In genomic region chr3:176755552-176755951, GRCh38 we compare ENCODE assay signal across 31 cellular contexts.
DNase-seq lines count a peak whose midpoint lies in the region; ATAC-seq and TF ChIP-seq lines count a peak whose summit lies in the region.
"Had no signal": no experiment of that assay in that cellular context is flagged by ENCODE, and none has a peak within 500 bp of the region (broad histone marks: within the 10 kb centered on the region; RNA-seq: fewer than 3 reads in every experiment).

No MANE protein-coding gene starts in this region.

- peak; percentile 75 for DNase-seq in NCI-H187 treated with DMSO at 0.1 percent for 48 hours (lab: John Stamatoyannopoulos, UW)
- no peak for DNase-seq in stimulated activated CD4-positive, alpha-beta T cell treated with anti-CD3 and anti-CD28 coated beads, Interleukin-2, amount 100 ng/mL, for 24 hours
- no peak for DNase-seq in lower lobe of right lung
- DNase-seq in left lung = no peak
- DNase-seq in activated T-cell treated with anti-CD3 and anti-CD28 coated beads, Interleukin-2, amount 50 U/mL, for 24 hours = no peak
- DNase-seq: activated CD4-positive, alpha-beta T cell treated with anti-CD3 and anti-CD28 coated beads for 36 hours; activated CD8-positive, alpha-beta T cell treated with anti-CD3 and anti-CD28 coated beads, Interleukin-2, amount 10 ng/mL, durations not matched to agents 7 days and 5 days; AML-193; amniotic stem cell; brain microvascular endothelial cell; Calu3; CD4-positive, CD25-positive, alpha-beta regulatory T cell; cerebellar nuclear complex; DND-41; esophagus squamous epithelium; foreskin keratinocyte; GF-D8; GM23248; heart left ventricle; NCI-H2029 treated with DMSO at 0.1 percent for 48 hours; NCI-H446; NCI-H774; SHP77 treated with DMSO at 0.1 percent for 48 hours; stimulated activated naive CD8-positive, alpha-beta T cell treated with anti-CD3 and anti-CD28 coated beads, Interleukin-15, Interleukin-2, amounts not matched to agents 100 U/mL and 50 U/mL, for 24 hours; testis had no signal

- H3K4me1 ChIP-seq in lower lobe of right lung (no peaks in the 10 kb centered on the region), left lung (no peaks in the 10 kb centered on the region)
- H3K4me1 ChIP-seq: esophagus squamous epithelium, foreskin keratinocyte, heart left ventricle, testis had no signal

- H3K4me3 ChIP-seq in lower lobe of right lung (no peak overlapping the region), left lung (no peak overlapping the region)
- H3K4me3 ChIP-seq: esophagus squamous epithelium, GM23248, heart left ventricle, skin epidermis, testis had no signal

- H3K36me3 ChIP-seq in lower lobe of right lung = no peaks in the 10 kb centered on the region
- no peaks in the 10 kb centered on the region for H3K36me3 ChIP-seq in left lung
- H3K36me3 ChIP-seq: brain microvascular endothelial cell, esophagus squamous epithelium, heart left ventricle had no signal

- no peaks in the 10 kb centered on the region for H3K9me3 Mint-ChIP-seq in activated T-cell treated with anti-CD3 and anti-CD28 coated beads, Interleukin-2, amount 50 U/mL, for 24 hours
- H3K9me3 Mint-ChIP-seq: activated naive CD4-positive, alpha-beta T cell treated with anti-CD3 and anti-CD28 coated beads, Interleukin-2, amount 50 U/mL, for 24 hours; mesothelial cell of epicardium had no signal

- no peaks in the 10 kb centered on the region for H3K36me3 Mint-ChIP-seq in activated T-cell treated with anti-CD3 and anti-CD28 coated beads, Interleukin-2, amount 50 U/mL, for 24 hours (ENCODE audit: low read depth)
- H3K36me3 Mint-ChIP-seq: activated naive CD4-positive, alpha-beta T cell treated with anti-CD3 and anti-CD28 coated beads, Interleukin-2, amount 50 U/mL, for 24 hours; CD4-positive, CD25-positive, alpha-beta regulatory T cell; mesothelial cell of epicardium had no signal

- H3K9me3 ChIP-seq in lower lobe of right lung (no peaks in the 10 kb centered on the region), left lung (no peaks in the 10 kb centered on the region)
- H3K9me3 ChIP-seq: esophagus squamous epithelium, heart left ventricle, testis had no signal

- TF ChIP-seq CTCF in lower lobe of right lung (IDR thresholded peaks at IDR 0.05) (no peak), left lung (IDR thresholded peaks at IDR 0.05) (no peak)

- no peaks in the 10 kb centered on the region for H3K27me3 ChIP-seq in lower lobe of right lung (ENCODE audit: low read depth)
- no peaks in the 10 kb centered on the region for H3K27me3 ChIP-seq in left lung
- H3K27me3 ChIP-seq: brain microvascular endothelial cell, esophagus squamous epithelium, foreskin keratinocyte, heart left ventricle, testis had no signal

- no peak overlapping the region for H3K27ac Mint-ChIP-seq in activated T-cell treated with anti-CD3 and anti-CD28 coated beads, Interleukin-2, amount 50 U/mL, for 24 hours
- H3K27ac Mint-ChIP-seq: activated CD4-positive, alpha-beta T cell treated with anti-CD3 and anti-CD28 coated beads for 36 hours; activated CD8-positive, alpha-beta T cell treated with anti-CD3 and anti-CD28 coated beads, Interleukin-2, amount 10 ng/mL, durations not matched to agents 7 days and 5 days; activated naive CD4-positive, alpha-beta T cell treated with anti-CD3 and anti-CD28 coated beads, Interleukin-2, amount 50 U/mL, for 24 hours; CD4-positive, CD25-positive, alpha-beta regulatory T cell; mesothelial cell of epicardium had no signal

- no peak overlapping the region for H3K4me3 Mint-ChIP-seq in activated T-cell treated with anti-CD3 and anti-CD28 coated beads, Interleukin-2, amount 50 U/mL, for 24 hours
- H3K4me3 Mint-ChIP-seq: activated CD4-positive, alpha-beta T cell treated with anti-CD3 and anti-CD28 coated beads for 36 hours; activated CD8-positive, alpha-beta T cell treated with anti-CD3 and anti-CD28 coated beads, Interleukin-2, amount 10 ng/mL, durations not matched to agents 7 days and 5 days; activated naive CD4-positive, alpha-beta T cell treated with anti-CD3 and anti-CD28 coated beads, Interleukin-2, amount 50 U/mL, for 24 hours; CD4-positive, CD25-positive, alpha-beta regulatory T cell; mesothelial cell of epicardium had no signal

- intact Hi-C loops in lower lobe of right lung (cut with DNase I) = no loop called here
- intact Hi-C loops in left lung (cut with DNase I) = no loop called here

- H3K27ac ChIP-seq in lower lobe of right lung (no peak overlapping the region), left lung (no peak overlapping the region)
- H3K27ac ChIP-seq: brain microvascular endothelial cell, esophagus squamous epithelium, foreskin keratinocyte, GM23248, heart left ventricle, skin epidermis, testis had no signal

- peaks cover 2% of the 10 kb centered on the region for H3K27me3 Mint-ChIP-seq in activated T-cell treated with anti-CD3 and anti-CD28 coated beads, Interleukin-2, amount 50 U/mL, for 24 hours
- H3K27me3 Mint-ChIP-seq: activated CD4-positive, alpha-beta T cell treated with anti-CD3 and anti-CD28 coated beads for 36 hours; CD4-positive, CD25-positive, alpha-beta regulatory T cell had no signal

- ATAC-seq in GM18511 (IDR thresholded peaks at IDR 0.05; ENCODE audit: unreplicated experiment) (peak; percentile 61), GM19463 (IDR thresholded peaks at IDR 0.05; ENCODE audit: unreplicated experiment) (peak; percentile 50), HG02981 (IDR thresholded peaks at IDR 0.05; ENCODE audit: unreplicated experiment) (peak; percentile 41), lower lobe of right lung (no peak), left lung (no peak)
- ATAC-seq: activated CD4-positive, alpha-beta T cell treated with anti-CD3 and anti-CD28 coated beads for 36 hours; activated CD8-positive, alpha-beta T cell treated with anti-CD3 and anti-CD28 coated beads, Interleukin-2, amount 10 ng/mL, durations not matched to agents 7 days and 5 days; foreskin keratinocyte; heart left ventricle; stimulated activated naive CD8-positive, alpha-beta T cell treated with anti-CD3 and anti-CD28 coated beads, Interleukin-15, Interleukin-2, amounts not matched to agents 100 U/mL and 50 U/mL, for 24 hours had no signal

- H3K4me1 Mint-ChIP-seq in activated T-cell treated with anti-CD3 and anti-CD28 coated beads, Interleukin-2, amount 50 U/mL, for 24 hours (ENCODE audit: low read depth) = no peaks in the 10 kb centered on the region
- H3K4me1 Mint-ChIP-seq: activated CD4-positive, alpha-beta T cell treated with anti-CD3 and anti-CD28 coated beads for 36 hours; activated naive CD4-positive, alpha-beta T cell treated with anti-CD3 and anti-CD28 coated beads, Interleukin-2, amount 50 U/mL, for 24 hours; CD4-positive, CD25-positive, alpha-beta regulatory T cell; mesothelial cell of epicardium had no signal

Comparison
In these comparisons a context has a peak if more than half of its experiments do, and no peak if none do; other contexts are left out.
1. ATAC-seq: peak in GM18511 (single experiment), GM19463 (single experiment) and HG02981 (single experiment); none in lower lobe of right lung (0 of 2) and left lung (single experiment).